ENCODE assay signal across 40 cellular contexts in genomic region chrX:51476930-51477329, GRCh38. TPM values are rescaled to one million over a fixed set of nuclear protein-coding genes. Genes with fewer than 3 reads are reported as not detected.
"Had no signal": no experiment of that assay in that cellular context is flagged by ENCODE, and none has a peak within 500 bp of the region (broad histone marks: within the 10 kb centered on the region; RNA-seq: fewer than 3 reads in every experiment).

No MANE protein-coding gene starts in this region.

- H3K4me3 ChIP-seq: adrenal gland, ascending aorta, body of pancreas, breast epithelium, cardiac muscle cell had no signal

- H3K4me1 Mint-ChIP-seq: activated naive CD4-positive, alpha-beta T cell treated with anti-CD3 and anti-CD28 coated beads, Interleukin-2, amount 10 ng/mL, durations not matched to agents 7 days and 5 days; activated naive CD4-positive, alpha-beta T cell treated with anti-CD3 and anti-CD28 coated beads, Interleukin-2, amount 50 U/mL, for 24 hours; activated naive CD8-positive, alpha-beta T cell treated with anti-CD3 and anti-CD28 coated beads for 36 hours; activated naive CD8-positive, alpha-beta T cell treated with anti-CD3 and anti-CD28 coated beads, Interleukin-2, amount 10 ng/mL, durations not matched to agents 7 days and 5 days; activated T-helper 17 cell treated with anti-CD3 and anti-CD28 coated beads, Interleukin-2, amount 50 U/mL, for 72 hours; brain; central memory CD8-positive, alpha-beta T cell had no signal

- H3K9me3 ChIP-seq: adrenal gland, ascending aorta, body of pancreas had no signal

- FAIRE-seq: bronchial epithelial cell had no signal

- H3K27ac ChIP-seq: adrenal gland, ascending aorta, brain microvascular endothelial cell, breast epithelium, cardiac muscle cell had no signal

- H3K27ac Mint-ChIP-seq: activated naive CD4-positive, alpha-beta T cell treated with anti-CD3 and anti-CD28 coated beads for 36 hours; activated naive CD4-positive, alpha-beta T cell treated with anti-CD3 and anti-CD28 coated beads, Interleukin-2, amount 10 ng/mL, durations not matched to agents 7 days and 5 days; activated naive CD4-positive, alpha-beta T cell treated with anti-CD3 and anti-CD28 coated beads, Interleukin-2, amount 50 U/mL, for 24 hours; activated naive CD4-positive, alpha-beta T cell treated with anti-CD3 and anti-CD28 coated beads, Interleukin-2, amount 50 U/mL, for 72 hours; activated naive CD8-positive, alpha-beta T cell; activated naive CD8-positive, alpha-beta T cell treated with anti-CD3 and anti-CD28 coated beads for 36 hours; activated naive CD8-positive, alpha-beta T cell treated with anti-CD3 and anti-CD28 coated beads, Interleukin-2, amount 10 ng/mL, durations not matched to agents 7 days and 5 days; activated T-cell treated with anti-CD3 and anti-CD28 coated beads, Interleukin-2, amount 50 U/mL, for 24 hours; activated T-cell treated with anti-CD3 and anti-CD28 coated beads, Interleukin-2, amount 50 U/mL, for 72 hours; activated T-helper 1 cell treated with anti-CD3 and anti-CD28 coated beads, Interleukin-12 subunit alpha, Interleukin-12 subunit beta, Interleukin-2, Interleukin-4 antibody, amounts not matched to agents 30 ng/mL and 10 ng/mL and 1 ng/mL, durations not matched to agents 14 hours and 24 hours and 36 hours; activated T-helper 17 cell treated with anti-CD3 and anti-CD28 coated beads, Interleukin-2, amount 50 U/mL, for 72 hours; activated T-helper 2 cell treated with anti-CD3 and anti-CD28 coated beads, Interferon-gamma antibody, Interleukin-2, Interleukin-4, amounts not matched to agents 10 μg/mL and 5 μg/mL and 100 μg/mL, durations not matched to agents 14 hours and 24 hours and 36 hours; brain had no signal

- H3K9me3 Mint-ChIP-seq: activated naive CD4-positive, alpha-beta T cell treated with anti-CD3 and anti-CD28 coated beads for 36 hours; activated naive CD4-positive, alpha-beta T cell treated with anti-CD3 and anti-CD28 coated beads, Interleukin-2, amount 10 ng/mL, durations not matched to agents 7 days and 5 days; activated naive CD4-positive, alpha-beta T cell treated with anti-CD3 and anti-CD28 coated beads, Interleukin-2, amount 50 U/mL, for 24 hours; activated naive CD8-positive, alpha-beta T cell treated with anti-CD3 and anti-CD28 coated beads for 36 hours; activated naive CD8-positive, alpha-beta T cell treated with anti-CD3 and anti-CD28 coated beads, Interleukin-2, amount 10 ng/mL, durations not matched to agents 7 days and 5 days; activated T-cell treated with anti-CD3 and anti-CD28 coated beads, Interleukin-2, amount 50 U/mL, for 24 hours; activated T-cell treated with anti-CD3 and anti-CD28 coated beads, Interleukin-2, amount 50 U/mL, for 4 hours; activated T-helper 1 cell treated with anti-CD3 and anti-CD28 coated beads, Interleukin-12 subunit alpha, Interleukin-12 subunit beta, Interleukin-2, Interleukin-4 antibody, amounts not matched to agents 30 ng/mL and 10 ng/mL and 1 ng/mL, durations not matched to agents 14 hours and 24 hours and 36 hours; activated T-helper 17 cell treated with anti-CD3 and anti-CD28 coated beads, Interleukin-2, amount 50 U/mL, for 72 hours; activated T-helper 2 cell treated with anti-CD3 and anti-CD28 coated beads, Interferon-gamma antibody, Interleukin-2, Interleukin-4, amounts not matched to agents 10 μg/mL and 5 μg/mL and 100 μg/mL, durations not matched to agents 14 hours and 24 hours and 36 hours; central memory CD8-positive, alpha-beta T cell had no signal

- H3K27me3 Mint-ChIP-seq: activated naive CD4-positive, alpha-beta T cell treated with anti-CD3 and anti-CD28 coated beads, Interleukin-2, amount 10 ng/mL, durations not matched to agents 7 days and 5 days; activated naive CD4-positive, alpha-beta T cell treated with anti-CD3 and anti-CD28 coated beads, Interleukin-2, amount 50 U/mL, for 24 hours; activated naive CD8-positive, alpha-beta T cell; activated naive CD8-positive, alpha-beta T cell treated with anti-CD3 and anti-CD28 coated beads for 36 hours; activated naive CD8-positive, alpha-beta T cell treated with anti-CD3 and anti-CD28 coated beads, Interleukin-2, amount 10 ng/mL, durations not matched to agents 7 days and 5 days; activated T-helper 17 cell treated with anti-CD3 and anti-CD28 coated beads, Interleukin-2, amount 50 U/mL, for 72 hours; brain; central memory CD8-positive, alpha-beta T cell had no signal

- DNase-seq: activated effector memory CD4-positive, alpha-beta T cell treated with anti-CD3 and anti-CD28 coated beads, Interleukin-2, amount 50 U/mL, for 16 hours; activated effector memory CD4-positive, alpha-beta T cell treated with Interleukin-2 at 50 U/mL for 16 hours; activated gamma-delta T cell; activated gamma-delta T cell treated with Interleukin-2 at 50 U/mL for 16 hours; activated naive CD4-positive, alpha-beta T cell; activated naive CD4-positive, alpha-beta T cell treated with anti-CD3 and anti-CD28 coated beads for 36 hours; activated naive CD4-positive, alpha-beta T cell treated with anti-CD3 and anti-CD28 coated beads, Interleukin-2, amount 10 ng/mL, durations not matched to agents 7 days and 5 days; activated naive CD4-positive, alpha-beta T cell treated with anti-CD3 and anti-CD28 coated beads, Interleukin-2, amount 50 U/mL, for 16 hours; activated naive CD4-positive, alpha-beta T cell treated with Interleukin-2 at 50 U/mL for 16 hours; activated naive CD8-positive, alpha-beta T cell treated with anti-CD3 and anti-CD28 coated beads for 36 hours; activated naive CD8-positive, alpha-beta T cell treated with anti-CD3 and anti-CD28 coated beads, Interleukin-2, amount 10 ng/mL, durations not matched to agents 7 days and 5 days; activated T-cell treated with anti-CD3 and anti-CD28 coated beads for 4 hours; activated T-cell treated with anti-CD3 and anti-CD28 coated beads, Interleukin-2, amount 50 U/mL, for 1 hour; activated T-cell treated with anti-CD3 and anti-CD28 coated beads, Interleukin-2, amount 50 U/mL, for 24 hours; activated T-cell treated with anti-CD3 and anti-CD28 coated beads, Interleukin-2, amount 50 U/mL, for 4 hours; activated T-cell treated with anti-CD3 and anti-CD28 coated beads, Interleukin-2, amount 50 U/mL, for 48 hours; activated T-cell treated with anti-CD3 and anti-CD28 coated beads, Interleukin-2, amount 50 U/mL, for 72 hours; adrenal gland; amniotic stem cell; amygdala; anterior cingulate cortex; aorta; body of pancreas; brain microvascular endothelial cell; caudate nucleus; central memory CD4-positive, alpha-beta T cell; cerebellar nuclear complex had no signal

- H3K4me3 Mint-ChIP-seq: activated naive CD4-positive, alpha-beta T cell treated with anti-CD3 and anti-CD28 coated beads for 36 hours; activated naive CD4-positive, alpha-beta T cell treated with anti-CD3 and anti-CD28 coated beads, Interleukin-2, amount 10 ng/mL, durations not matched to agents 7 days and 5 days; activated naive CD4-positive, alpha-beta T cell treated with anti-CD3 and anti-CD28 coated beads, Interleukin-2, amount 50 U/mL, for 24 hours; activated naive CD8-positive, alpha-beta T cell; activated naive CD8-positive, alpha-beta T cell treated with anti-CD3 and anti-CD28 coated beads for 36 hours; activated naive CD8-positive, alpha-beta T cell treated with anti-CD3 and anti-CD28 coated beads, Interleukin-2, amount 10 ng/mL, durations not matched to agents 7 days and 5 days; activated T-cell treated with anti-CD3 and anti-CD28 coated beads, Interleukin-2, amount 50 U/mL, for 24 hours; activated T-cell treated with anti-CD3 and anti-CD28 coated beads, Interleukin-2, amount 50 U/mL, for 4 hours; activated T-cell treated with anti-CD3 and anti-CD28 coated beads, Interleukin-2, amount 50 U/mL, for 72 hours; activated T-helper 1 cell treated with anti-CD3 and anti-CD28 coated beads, Interleukin-12 subunit alpha, Interleukin-12 subunit beta, Interleukin-2, Interleukin-4 antibody, amounts not matched to agents 30 ng/mL and 10 ng/mL and 1 ng/mL, durations not matched to agents 14 hours and 24 hours and 36 hours; activated T-helper 17 cell treated with anti-CD3 and anti-CD28 coated beads, Interleukin-2, amount 50 U/mL, for 72 hours; brain; central memory CD8-positive, alpha-beta T cell had no signal

- ATAC-seq: activated naive CD4-positive, alpha-beta T cell treated with anti-CD3 and anti-CD28 coated beads, Interleukin-2, amount 50 U/mL, for 72 hours; activated T-cell treated with anti-CD3 and anti-CD28 coated beads, Interleukin-2, amount 50 U/mL, for 4 hours; activated T-cell treated with anti-CD3 and anti-CD28 coated beads, Interleukin-2, amount 50 U/mL, for 72 hours; activated T-helper 17 cell treated with anti-CD3 and anti-CD28 coated beads, Interleukin-2, amount 50 U/mL, for 72 hours; body of pancreas had no signal

- H3K36me3 Mint-ChIP-seq: activated naive CD4-positive, alpha-beta T cell treated with anti-CD3 and anti-CD28 coated beads, Interleukin-2, amount 10 ng/mL, durations not matched to agents 7 days and 5 days; activated naive CD4-positive, alpha-beta T cell treated with anti-CD3 and anti-CD28 coated beads, Interleukin-2, amount 50 U/mL, for 24 hours; activated naive CD4-positive, alpha-beta T cell treated with anti-CD3 and anti-CD28 coated beads, Interleukin-2, amount 50 U/mL, for 72 hours; activated naive CD8-positive, alpha-beta T cell treated with anti-CD3 and anti-CD28 coated beads for 36 hours; activated naive CD8-positive, alpha-beta T cell treated with anti-CD3 and anti-CD28 coated beads, Interleukin-2, amount 10 ng/mL, durations not matched to agents 7 days and 5 days; brain had no signal

- H3K36me3 ChIP-seq: adrenal gland, ascending aorta, brain microvascular endothelial cell, breast epithelium, cardiac muscle cell had no signal

- H3K27me3 ChIP-seq: adrenal gland, ascending aorta, body of pancreas, brain microvascular endothelial cell, cardiac muscle cell had no signal

- H3K4me1 ChIP-seq: adrenal gland, ascending aorta, breast epithelium had no signal

RNA-seq across cellular contexts. Expression of gene NUDT11, which starts 19.5 kb away (rescaled TPM):
- total RNA-seq: cardiac septum had no signal
